In the genomic region with DNA sequence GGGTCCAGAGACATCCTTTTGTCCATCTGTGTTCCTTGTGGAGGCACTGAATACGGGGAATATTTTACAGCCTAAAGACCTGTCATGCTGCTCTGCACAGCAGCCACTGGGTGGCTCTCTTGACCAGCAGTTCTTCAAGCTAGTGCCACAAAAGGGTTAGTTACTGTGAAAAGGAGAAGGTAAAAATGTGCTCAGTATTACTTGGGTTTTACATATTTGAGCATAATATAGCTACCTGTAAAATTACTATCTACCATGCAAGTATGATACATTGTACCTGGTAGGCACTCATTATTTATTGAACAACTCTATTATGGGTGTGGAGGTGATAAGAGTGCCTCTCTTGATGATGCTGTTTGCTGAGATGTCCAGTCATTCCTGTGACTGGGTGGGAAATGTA, we compare ENCODE assay signal across 8 cellular contexts. TPM values are rescaled to one million over a fixed set of nuclear protein-coding genes. Genes with fewer than 3 reads are reported as not detected.
DNase-seq lines count a peak whose midpoint lies in the region; ATAC-seq, FAIRE-seq and TF ChIP-seq lines count a peak whose summit lies in the region.

No MANE protein-coding gene starts in this region.

- no peaks in the 10 kb centered on the region for H3K27me3 ChIP-seq in neural progenitor cell

- no peak overlapping the region for H3K4me2 ChIP-seq in neural progenitor cell

- no peaks in the 10 kb centered on the region for H3K9me3 ChIP-seq in neural progenitor cell (ENCODE audit: low read depth)

- no peaks in the 10 kb centered on the region for H3K79me2 ChIP-seq in neural progenitor cell (ENCODE audit: low read depth)

- ATAC-seq in GM19035 (IDR thresholded peaks at IDR 0.05; ENCODE audit: unreplicated experiment), result peak; percentile 76
- peak; percentile 74 for ATAC-seq in HG03135 (IDR thresholded peaks at IDR 0.05; ENCODE audit: unreplicated experiment)
- ATAC-seq in activated B cell treated with CpG ODN at 0.5 μM for 24 hours (ENCODE audit: low read depth), result peak; percentile 95
- no peak for ATAC-seq in HG03457 (IDR thresholded peaks at IDR 0.05; ENCODE audit: unreplicated experiment)

- H3K4me3 Mint-ChIP-seq in activated B cell treated with CpG ODN at 0.5 μM for 24 hours, result no peak overlapping the region
- H3K4me3 Mint-ChIP-seq in neural progenitor cell, result no peak overlapping the region

- H3K9me3 Mint-ChIP-seq in activated B cell treated with CpG ODN at 0.5 μM for 24 hours (no peaks in the 10 kb centered on the region), neural progenitor cell (no peaks in the 10 kb centered on the region)

- H2AFZ ChIP-seq in neural progenitor cell (replicated peaks), result no peak overlapping the region

- TF ChIP-seq CTCF in D721Med (IDR thresholded peaks at IDR 0.05; ENCODE audit: insufficient read depth, missing control alignments), result peak; percentile 99
- TF ChIP-seq CTCF in activated B cell treated with CpG ODN at 0.5 μM for 24 hours (IDR thresholded peaks at IDR 0.05), result peak; percentile 46
- TF ChIP-seq CTCF in neural progenitor cell (IDR thresholded peaks at IDR 0.05), result peak; percentile 99

- DNase-seq in D721Med (ENCODE audit: insufficient read length, low spot score), result no peak
- DNase-seq in NCI-H2171 treated with DMSO at 0.1 percent for 48 hours (lab: John Stamatoyannopoulos, UW), result peak; percentile 69
- DNase-seq in activated B cell treated with CpG ODN at 0.5 μM for 24 hours, result peak; percentile 22
- peak; percentile 82 for DNase-seq in fibroblast of peridontal ligament (ENCODE audit: extremely low read depth)
- DNase-seq in neural progenitor cell (ENCODE audit: low spot score), result peak; percentile 87

- peaks cover 18% of the 10 kb centered on the region for H4K20me1 ChIP-seq in neural progenitor cell (ENCODE audit: low read depth)

- intact Hi-C loops in activated B cell treated with CpG ODN at 0.5 μM for 24 hours (cut with micrococcal nuclease), result loop anchor here (1.0 to 5.0 kb wide), 8 partner anchors 22 to 1054 kb away; a partner anchor contains a TSS

- FAIRE-seq in D721Med (lab: Jason Lieb, UNC), result peak; percentile 56

- no peaks in the 10 kb centered on the region for H3K36me3 ChIP-seq in neural progenitor cell

- H3K36me3 Mint-ChIP-seq in activated B cell treated with CpG ODN at 0.5 μM for 24 hours (ENCODE audit: low read depth), result peaks cover 36% of the 10 kb centered on the region
- peaks cover 11% of the 10 kb centered on the region for H3K36me3 Mint-ChIP-seq in neural progenitor cell

- POLR2A ChIA-PET in activated B cell treated with CpG ODN at 0.5 μM for 24 hours (lab: Charles Lee), result interaction anchor here (1.4 to 1.5 kb wide), 2 partner anchors 120 to 294 kb away, joined by 5 to 6 read pairs; a partner anchor contains a TSS

- H3K9ac ChIP-seq in neural progenitor cell, result no peak overlapping the region

- peaks cover 55% of the 10 kb centered on the region for H3F3A ChIP-seq in neural progenitor cell (ENCODE audit: low read depth)

- CTCF ChIA-PET in activated B cell treated with CpG ODN at 0.5 μM for 24 hours (lab: Charles Lee), result interaction anchor here (0.6 to 6.1 kb wide), 33 partner anchors 8 to 766 kb away, joined by 3 to 127 read pairs (median 4); a partner anchor contains a TSS

- peaks cover 13% of the 10 kb centered on the region for H3K4me1 ChIP-seq in neural progenitor cell

- H3K27ac ChIP-seq in neural progenitor cell, result no peak overlapping the region

- H3K4me1 Mint-ChIP-seq in activated B cell treated with CpG ODN at 0.5 μM for 24 hours (no peaks in the 10 kb centered on the region), neural progenitor cell (peaks cover 7% of the 10 kb centered on the region)

- H3K4me3 ChIP-seq in neural progenitor cell, result no peak overlapping the region

- no peaks in the 10 kb centered on the region for H3K27me3 Mint-ChIP-seq in activated B cell treated with CpG ODN at 0.5 μM for 24 hours
- no peaks in the 10 kb centered on the region for H3K27me3 Mint-ChIP-seq in neural progenitor cell (ENCODE audit: insufficient read depth, low read depth)

- H3K27ac Mint-ChIP-seq in activated B cell treated with CpG ODN at 0.5 μM for 24 hours (no peak overlapping the region), neural progenitor cell (no peak overlapping the region)

RNA-seq across cellular contexts. Expression of a gene that starts 23.6 kb away (rescaled TPM):
- total RNA-seq in activated B cell treated with CpG ODN at 0.5 μM for 24 hours (0.66 and 0.89 TPM in 2 replicates), neural progenitor cell (ENCODE audit: low replicate concordance) (178 and 240 TPM in 2 replicates)

RNA-seq across cellular contexts. Expression of a gene that starts 34.7 kb away (rescaled TPM):
- 12.2 and 13.5 TPM in 2 replicates for total RNA-seq in activated B cell treated with CpG ODN at 0.5 μM for 24 hours
- total RNA-seq in neural progenitor cell (ENCODE audit: low replicate concordance), result 15.0 and 22.0 TPM in 2 replicates

Comparison
In these comparisons a context has a peak if more than half of its experiments do, and no peak if none do; other contexts are left out.
1. CTCF ChIP-seq: peak in every context shown above with its lines; median percentile 99 in D721Med; 99 in neural progenitor cell; 46 in activated B cell treated with CpG ODN at 0.5 μM for 24 hours.
2. RNA of a gene that starts 23.6 kb away (total RNA-seq): 178 to 240 TPM in neural progenitor cell; 0.66 to 0.89 TPM in activated B cell treated with CpG ODN at 0.5 μM for 24 hours; every median in the first group is over 10 times any median in the second.